25 cellular contexts compared by ENCODE assay signal in genomic region chr15:39789736-39790135, GRCh38. TPM values are rescaled to one million over a fixed set of nuclear protein-coding genes. Genes with fewer than 3 reads are reported as not detected.
DNase-seq lines count a peak whose midpoint lies in the region; ATAC-seq and TF ChIP-seq lines count a peak whose summit lies in the region.
"Had no signal": no experiment of that assay in that cellular context is flagged by ENCODE, and none has a peak within 500 bp of the region (broad histone marks: within the 10 kb centered on the region; RNA-seq: fewer than 3 reads in every experiment).

No MANE protein-coding gene starts in this region.

- peak; percentile 81 for DNase-seq in AG10803 (ENCODE audit: low read depth)
- no peak for DNase-seq in GM23338 (ENCODE audit: low spot score)
- DNase-seq in RPMI7951 (ENCODE audit: low read depth) = peak; percentile 14
- DNase-seq in fibroblast of peridontal ligament (ENCODE audit: extremely low read depth) = peak; percentile 60
- no peak for DNase-seq in left cardiac atrium
- DNase-seq in Kasumi-1 (lab: John Stamatoyannopoulos, UW) = no peak
- no peak for DNase-seq in upper lobe of right lung
- DNase-seq in effector memory CD4-positive, alpha-beta T cell = no peak
- DNase-seq: activated CD4-positive, alpha-beta T cell treated with anti-CD3 and anti-CD28 coated beads for 48 hours; activated naive CD4-positive, alpha-beta T cell treated with anti-CD3 and anti-CD28 coated beads for 36 hours; caudate nucleus; CD4-positive, alpha-beta memory T cell; NCI-H524 treated with DMSO at 0.1 percent for 48 hours; RPMI8226; sigmoid colon; SK-N-SH; stomach; tibial artery had no signal

- no peaks in the 10 kb centered on the region; the same call in 1 of the 2 replicates for H3F3A ChIP-seq in GM23338 (replicated peaks; ENCODE audit: low read depth)

- H3K9me3 Mint-ChIP-seq in GM23338 = no peaks in the 10 kb centered on the region; the same call in 2 of the 3 replicates
- H3K9me3 Mint-ChIP-seq: activated naive CD4-positive, alpha-beta T cell treated with anti-CD3 and anti-CD28 coated beads for 36 hours; CD4-positive, alpha-beta memory T cell; dendritic cell treated with granulocyte-macrophage colony-stimulating factor and Interleukin-4, amounts not matched to agents 40 ng/mL and 50 ng/mL, for 4 days; memory B cell had no signal

- H3K79me2 ChIP-seq in GM23338 (replicated peaks; ENCODE audit: insufficient read depth) = peaks cover 8% of the 10 kb centered on the region
- H3K79me2 ChIP-seq: hepatocyte had no signal

- H3K27me3 ChIP-seq in GM23338 (ENCODE audit: insufficient read depth) (no peaks in the 10 kb centered on the region), upper lobe of right lung (no peaks in the 10 kb centered on the region)
- H3K27me3 ChIP-seq in effector memory CD4-positive, alpha-beta T cell (replicated peaks; ENCODE audit: control insufficient read depth, insufficient read depth, low read length, poor library complexity, severe bottlenecking) = no peaks in the 10 kb centered on the region
- H3K27me3 ChIP-seq: ascending aorta, hepatocyte, sigmoid colon, stomach, tibial artery had no signal

- peaks cover 57% of the 10 kb centered on the region for H3K4me1 ChIP-seq in GM23338 (ENCODE audit: insufficient read depth)
- H3K4me1 ChIP-seq in upper lobe of right lung = peaks cover 3% of the 10 kb centered on the region
- no peaks in the 10 kb centered on the region for H3K4me1 ChIP-seq in effector memory CD4-positive, alpha-beta T cell (ENCODE audit: control insufficient read depth, insufficient read depth, low read length, poor library complexity, severe bottlenecking)

- H3K9me3 ChIP-seq in upper lobe of right lung = no peaks in the 10 kb centered on the region
- H3K9me3 ChIP-seq in effector memory CD4-positive, alpha-beta T cell (ENCODE audit: control insufficient read depth, low read length) = no peaks in the 10 kb centered on the region
- H3K9me3 ChIP-seq: ascending aorta, sigmoid colon, SK-N-SH, stomach, tibial artery had no signal

- peaks cover 2% of the 10 kb centered on the region for H3K27me3 Mint-ChIP-seq in GM23338 (ENCODE audit: insufficient read depth, low read depth, poor library complexity)
- H3K27me3 Mint-ChIP-seq: memory B cell, progenitor cell of endocrine pancreas had no signal

- H3K27ac Mint-ChIP-seq in GM23338 = peak overlapping the region; percentile 41; the same call in 1 of the 2 replicates
- H3K27ac Mint-ChIP-seq: activated naive CD4-positive, alpha-beta T cell treated with anti-CD3 and anti-CD28 coated beads for 36 hours; dendritic cell treated with granulocyte-macrophage colony-stimulating factor and Interleukin-4, amounts not matched to agents 40 ng/mL and 50 ng/mL, for 4 days; memory B cell; progenitor cell of endocrine pancreas had no signal

- no peak for ATAC-seq in GM23338
- no peak for ATAC-seq in left cardiac atrium
- no peak for ATAC-seq in upper lobe of right lung
- ATAC-seq: HepG2 had no signal

- no peak overlapping the region for H2AFZ ChIP-seq in GM23338
- H2AFZ ChIP-seq: hepatocyte had no signal

- intact Hi-C loops in left cardiac atrium (cut with DNase I) = loop anchor here (5.0 to 10.0 kb wide), 4 partner anchors 85 to 183 kb away; partner anchors contain the start of gene EIF2AK4 (in 1 of the 2)
- intact Hi-C loops in upper lobe of right lung (cut with DNase I) = no loop called here

- TF ChIP-seq CTCF in AG10803 (conservative IDR thresholded peaks at IDR 0.05; ENCODE audit: low read length) (no peak), GM23338 (conservative IDR thresholded peaks at IDR 0.05; ENCODE audit: low read depth in 2 of 2) (no peak), upper lobe of right lung (IDR thresholded peaks at IDR 0.05) (no peak)

- H3K9me2 ChIP-seq in GM23338 (ENCODE audit: insufficient read depth) = no peaks in the 10 kb centered on the region
- H3K9me2 ChIP-seq: SK-N-SH had no signal

- H3K36me3 ChIP-seq in GM23338 (ENCODE audit: insufficient read depth) (no peaks in the 10 kb centered on the region), upper lobe of right lung (no peaks in the 10 kb centered on the region)
- no peaks in the 10 kb centered on the region for H3K36me3 ChIP-seq in effector memory CD4-positive, alpha-beta T cell (ENCODE audit: control insufficient read depth, insufficient read depth, low read length)
- H3K36me3 ChIP-seq: ascending aorta, sigmoid colon, stomach, tibial artery had no signal

- H3K4me3 ChIP-seq in AG10803 (ENCODE audit: low read length) = no peak overlapping the region
- no peak overlapping the region for H3K4me3 ChIP-seq in GM23338
- no peak overlapping the region for H3K4me3 ChIP-seq in upper lobe of right lung
- H3K4me3 ChIP-seq in effector memory CD4-positive, alpha-beta T cell (ENCODE audit: insufficient read depth, low read depth, low read length, poor library complexity, severe bottlenecking) = no peak overlapping the region
- H3K4me3 ChIP-seq: ascending aorta, hepatocyte, sigmoid colon, stomach, tibial artery had no signal

- H3K4me1 Mint-ChIP-seq in GM23338 = peaks cover 69% of the 10 kb centered on the region

- H3K36me3 Mint-ChIP-seq in GM23338 (ENCODE audit: low read depth) = no peaks in the 10 kb centered on the region
- H3K36me3 Mint-ChIP-seq: memory B cell had no signal

- H3K4me2 ChIP-seq in GM23338 = no peak overlapping the region
- H3K4me2 ChIP-seq: hepatocyte, SK-N-SH had no signal

- H3K27ac ChIP-seq in GM23338 (ENCODE audit: low read depth) (no peak overlapping the region), upper lobe of right lung (no peak overlapping the region)
- no peak overlapping the region for H3K27ac ChIP-seq in effector memory CD4-positive, alpha-beta T cell (ENCODE audit: insufficient read depth, low read length, poor library complexity, severe bottlenecking)
- H3K27ac ChIP-seq: ascending aorta, hepatocyte, sigmoid colon, stomach, tibial artery, VCaP had no signal

- H4K20me1 ChIP-seq in GM23338 (replicated peaks; ENCODE audit: insufficient read depth) = no peaks in the 10 kb centered on the region

- no peak overlapping the region for H3K4me3 Mint-ChIP-seq in GM23338
- H3K4me3 Mint-ChIP-seq: activated naive CD4-positive, alpha-beta T cell treated with anti-CD3 and anti-CD28 coated beads for 36 hours; CD4-positive, alpha-beta memory T cell; dendritic cell treated with granulocyte-macrophage colony-stimulating factor and Interleukin-4, amounts not matched to agents 40 ng/mL and 50 ng/mL, for 4 days; memory B cell had no signal

TF ChIP-seq in GM23338, 12 proteins besides CTCF, POLR2A, EP300 and RAD21 (continues in another document):
- TF ChIP-seq REST (IDR thresholded peaks at IDR 0.05; ENCODE audit: unreplicated experiment) (no peak), EZH2 (IDR thresholded peaks at IDR 0.05; ENCODE audit: low read depth, unreplicated experiment) (no peak), ETS1 (IDR thresholded peaks at IDR 0.05) (no peak), NANOG (IDR thresholded peaks at IDR 0.05; ENCODE audit: borderline replicate concordance) (no peak), CREB1 (CRISPR knock-in tag; IDR thresholded peaks at IDR 0.05; ENCODE audit: low read depth) (no peak), ZNF331 (CRISPR knock-in tag; IDR thresholded peaks at IDR 0.05; ENCODE audit: low read depth) (no peak), ZNF114 (CRISPR knock-in tag; IDR thresholded peaks at IDR 0.05) (no peak), EZH2phosphoT487 (IDR thresholded peaks at IDR 0.05; ENCODE audit: unreplicated experiment) (no peak), POLR2AphosphoS5 (IDR thresholded peaks at IDR 0.05; ENCODE audit: low read depth) (no peak), JUNB (IDR thresholded peaks at IDR 0.05; ENCODE audit: unreplicated experiment) (no peak), STAT1 (IDR thresholded peaks at IDR 0.05; ENCODE audit: unreplicated experiment) (no peak)

RNA-seq across cellular contexts. Expression of gene FSIP1, which starts 7.1 kb away (rescaled TPM):
- total RNA-seq in GM23338 (2014; rRNA removed; shearing (Covaris generic)) = 0.70 and 2.1 TPM in 2 replicates
- polyA plus RNA-seq in GM23338 (2016; fragmentation: Nextera tagmentation; extraction: Ambion mirVana) = 0.68 and 0.92 TPM in 2 replicates
- 1.9 and 2.1 TPM in 2 replicates for total RNA-seq in RPMI7951 (2014; rRNA removed; shearing (Covaris generic))
- total RNA-seq in left cardiac atrium (under 1 TPM; 0.50 to 0.52 TPM), upper lobe of right lung (0.96 TPM)
- total RNA-seq: ascending aorta had no signal
- polyA plus RNA-seq: HepG2 had no signal

Comparison
In these comparisons a context has a peak if more than half of its experiments do, and no peak if none do; other contexts are left out.
1. DNase-seq: peak in AG10803 (single experiment), RPMI7951 (single experiment) and fibroblast of peridontal ligament (single experiment); none in GM23338 (single experiment), left cardiac atrium (single experiment), Kasumi-1 (0 of 2), upper lobe of right lung (single experiment) and effector memory CD4-positive, alpha-beta T cell (0 of 3).